Comparison of ENCODE assay signal across 1 cellular context in the genomic region with DNA sequence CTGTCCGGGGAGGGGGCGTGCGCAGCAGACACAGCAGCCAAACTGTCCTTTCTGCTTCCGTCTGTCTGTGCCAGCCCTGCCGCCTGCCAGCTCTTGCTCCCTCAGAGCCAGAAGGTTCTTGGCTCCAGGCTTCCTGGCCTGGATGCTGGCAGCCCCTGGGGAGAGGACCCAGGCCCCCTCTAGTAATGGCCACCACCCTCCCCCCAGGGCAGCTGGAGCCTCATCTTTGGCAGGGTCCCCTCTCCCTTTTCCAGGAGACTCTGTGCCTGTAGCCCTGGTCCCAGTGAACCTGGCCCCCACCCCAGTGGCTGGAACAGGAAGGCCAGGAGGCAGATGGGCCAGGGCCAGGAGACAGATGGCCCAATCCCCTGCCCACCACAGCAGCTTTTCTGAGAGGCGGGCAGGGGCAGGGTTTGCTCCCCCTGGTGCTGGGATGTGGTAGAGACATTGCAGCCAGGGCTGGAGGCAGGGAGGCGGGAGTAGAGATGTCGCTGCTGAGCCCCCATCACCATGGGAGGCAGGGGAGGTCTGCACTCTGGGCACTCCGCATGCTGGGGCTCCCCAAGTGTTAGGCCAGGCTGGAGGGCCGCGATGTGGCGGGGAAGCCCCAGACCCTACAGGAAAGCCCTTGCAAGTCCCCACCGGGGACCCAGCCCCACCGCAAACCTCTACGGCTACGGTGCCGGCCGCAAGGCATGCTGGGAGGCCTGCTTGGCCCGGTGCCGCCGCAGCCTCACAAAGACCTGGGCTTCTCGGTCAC.
TF ChIP-seq lines count a peak whose summit lies in the region.

No MANE protein-coding gene starts in this region.

TF ChIP-seq in IMR-90, 13 proteins besides CTCF, POLR2A, EP300 and RAD21:
- no peak for TF ChIP-seq NFE2L2 (IDR thresholded peaks at IDR 0.05; ENCODE audit: low read depth, low read length)
- TF ChIP-seq MAFK (IDR thresholded peaks at IDR 0.05; ENCODE audit: low read depth, low read length), result no peak
- no peak for TF ChIP-seq MAZ (IDR thresholded peaks at IDR 0.05; ENCODE audit: borderline replicate concordance, low read depth, low read length)
- peak; percentile 67; the same call in 1 of the 2 replicates for TF ChIP-seq SMC3 (IDR thresholded peaks at IDR 0.05; ENCODE audit: low read depth, low read length)
- TF ChIP-seq CEBPB (IDR thresholded peaks at IDR 0.05; ENCODE audit: low read depth, low read length), result 0 out of 2 replicates have a peak, but pooled peaks have one; percentile 17
